ENCODE assay signal across 2 cellular contexts in genomic region chr13:28650284-28650683, GRCh38.
TF ChIP-seq lines count a peak whose summit lies in the region.

No MANE protein-coding gene starts in this region.

TF ChIP-seq in IMR-90, 13 proteins besides CTCF, POLR2A, EP300 and RAD21 (continued from another document):
- TF ChIP-seq NFE2L2 (IDR thresholded peaks at IDR 0.05; ENCODE audit: low read depth, low read length) (no peak), RCOR1 (IDR thresholded peaks at IDR 0.05; ENCODE audit: insufficient replicate concordance, low read length) (no peak), MAFK (IDR thresholded peaks at IDR 0.05; ENCODE audit: low read depth, low read length) (no peak), MAZ (IDR thresholded peaks at IDR 0.05; ENCODE audit: borderline replicate concordance, low read depth, low read length) (no peak), MXI1 (IDR thresholded peaks at IDR 0.05; ENCODE audit: borderline replicate concordance, low read depth, low read length) (no peak)

TF ChIP-seq in SK-N-SH treated with all-trans-retinoic acid at 6 μM for 48 hours, 23 proteins besides CTCF, POLR2A, EP300 and RAD21 (continued from another document):
- TF ChIP-seq TSHZ2 (CRISPR knock-in tag; IDR thresholded peaks at IDR 0.05) (no peak), ZNF565 (CRISPR knock-in tag; conservative IDR thresholded peaks at IDR 0.05; ENCODE audit: low read depth) (no peak), CSDC2 (CRISPR knock-in tag; IDR thresholded peaks at IDR 0.05) (no peak), PPARA (CRISPR knock-in tag; IDR thresholded peaks at IDR 0.05; ENCODE audit: borderline replicate concordance) (no peak)
